Comparison of ENCODE assay signal across 12 cellular contexts in the genomic region with DNA sequence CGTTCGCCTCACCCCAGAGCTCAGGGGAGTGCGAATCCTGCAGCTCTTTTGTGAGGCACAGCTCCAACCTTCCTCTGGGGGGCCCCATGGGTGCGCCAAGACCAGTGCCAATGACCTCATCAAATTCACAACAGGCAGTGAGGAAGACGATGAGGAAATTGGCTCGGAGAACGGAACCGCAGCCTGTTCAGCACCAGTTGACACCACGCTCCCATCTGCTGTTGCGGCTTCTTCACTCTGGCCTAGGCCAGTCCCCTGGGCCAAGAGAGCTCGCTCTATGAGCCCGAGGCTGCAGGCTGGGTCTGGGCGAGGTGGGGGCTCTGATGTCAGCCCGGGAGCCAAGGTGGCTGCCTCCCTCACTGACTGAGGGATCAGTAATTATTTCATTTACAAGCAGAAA. TPM values are rescaled to one million over a fixed set of nuclear protein-coding genes. Genes with fewer than 3 reads are reported as not detected.
DNase-seq lines count a peak whose midpoint lies in the region; ATAC-seq and TF ChIP-seq lines count a peak whose summit lies in the region.
"Had no signal": no experiment of that assay in that cellular context is flagged by ENCODE, and none has a peak within 500 bp of the region (broad histone marks: within the 10 kb centered on the region; RNA-seq: fewer than 3 reads in every experiment).

No MANE protein-coding gene starts in this region.

- no peak for TF ChIP-seq POLR2A in esophagus muscularis mucosa (IDR thresholded peaks at IDR 0.05; ENCODE audit: low read depth)

- no peak overlapping the region for H3K27ac Mint-ChIP-seq in natural killer cell treated with Interleukin-12 subunit alpha and Interleukin-12 subunit beta and Interleukin-15 and Interleukin-18, amount 100 ng/mL, for 72 hours
- H3K27ac Mint-ChIP-seq: activated T-helper 2 cell treated with anti-CD3 and anti-CD28 coated beads, Interferon-gamma antibody, Interleukin-2, Interleukin-4, amounts not matched to agents 10 μg/mL and 5 μg/mL and 100 μg/mL, durations not matched to agents 14 hours and 24 hours and 36 hours had no signal

- peak in 1 of 3 experiments; percentile 2 for TF ChIP-seq CTCF in esophagus muscularis mucosa (IDR thresholded peaks at IDR 0.05)

- H3K4me1 Mint-ChIP-seq in natural killer cell treated with Interleukin-12 subunit alpha and Interleukin-12 subunit beta and Interleukin-15 and Interleukin-18, amount 100 ng/mL, for 72 hours (ENCODE audit: low read depth in 2 of 2), result peaks cover 0 to 3% of the 10 kb centered on the region in 2 donors

- DNase-seq in DMS 273 treated with DMSO at 0.1 percent for 48 hours (lab: John Stamatoyannopoulos, UW) (peak; percentile 15), NOMO-1 (lab: John Stamatoyannopoulos, UW; ENCODE audit: unreplicated experiment in 2 of 2) (peak; percentile 10 to 36), esophagus muscularis mucosa (ENCODE audit: extremely low spot score) (no peak), mesenteric fat pad (ENCODE audit: low spot score) (no peak)
- DNase-seq in natural killer cell treated with Interleukin-12 subunit alpha and Interleukin-12 subunit beta and Interleukin-15 and Interleukin-18, amount 100 ng/mL, for 72 hours (ENCODE audit: low spot score), result no peak
- DNase-seq in activated CD4-positive, CD25-positive, alpha-beta regulatory T cell treated with anti-CD3 and anti-CD28 coated beads, Interleukin-2, amount 50 U/mL, for 72 hours, result no peak
- DNase-seq: MM.1S, OCI-M1 had no signal

- H3K4me3 ChIP-seq in esophagus muscularis mucosa, result no peak overlapping the region
- H3K4me3 ChIP-seq: prostate gland had no signal

- H3K36me3 Mint-ChIP-seq in natural killer cell treated with Interleukin-12 subunit alpha and Interleukin-12 subunit beta and Interleukin-15 and Interleukin-18, amount 100 ng/mL, for 72 hours, result no peaks in the 10 kb centered on the region

- no peak for TF ChIP-seq EP300 in esophagus muscularis mucosa (IDR thresholded peaks at IDR 0.05)

- peak overlapping the region in 3 of 4 donors; percentile 28 to 46 (median 41) for H3K27ac ChIP-seq in esophagus muscularis mucosa (replicated peaks in 1 of 4)
- H3K27ac ChIP-seq: prostate gland had no signal

- peak; percentile 31 to 54 for ATAC-seq in natural killer cell treated with Interleukin-12 subunit alpha and Interleukin-12 subunit beta and Interleukin-15 and Interleukin-18, amount 100 ng/mL, for 72 hours
- ATAC-seq in HG02973 (IDR thresholded peaks at IDR 0.05; ENCODE audit: unreplicated experiment), result no peak
- no peak for ATAC-seq in GM19395 (IDR thresholded peaks at IDR 0.05; ENCODE audit: unreplicated experiment)

- H3K4me1 ChIP-seq in esophagus muscularis mucosa, result peaks cover 15 to 20% (median 20%) of the 10 kb centered on the region in 4 donors
- H3K4me1 ChIP-seq: prostate gland had no signal

- H3K27me3 Mint-ChIP-seq in natural killer cell treated with Interleukin-12 subunit alpha and Interleukin-12 subunit beta and Interleukin-15 and Interleukin-18, amount 100 ng/mL, for 72 hours, result peaks cover 0 to 4% of the 10 kb centered on the region in 2 donors

- no peaks in the 10 kb centered on the region for H3K9me3 ChIP-seq in esophagus muscularis mucosa
- H3K9me3 ChIP-seq: prostate gland had no signal

- no peaks in the 10 kb centered on the region for H3K9me3 Mint-ChIP-seq in natural killer cell treated with Interleukin-12 subunit alpha and Interleukin-12 subunit beta and Interleukin-15 and Interleukin-18, amount 100 ng/mL, for 72 hours
- H3K9me3 Mint-ChIP-seq: activated T-helper 2 cell treated with anti-CD3 and anti-CD28 coated beads, Interferon-gamma antibody, Interleukin-2, Interleukin-4, amounts not matched to agents 10 μg/mL and 5 μg/mL and 100 μg/mL, durations not matched to agents 14 hours and 24 hours and 36 hours had no signal

- no peak overlapping the region for H3K4me3 Mint-ChIP-seq in natural killer cell treated with Interleukin-12 subunit alpha and Interleukin-12 subunit beta and Interleukin-15 and Interleukin-18, amount 100 ng/mL, for 72 hours

- no peaks in the 10 kb centered on the region for H3K36me3 ChIP-seq in esophagus muscularis mucosa
- H3K36me3 ChIP-seq: prostate gland had no signal

- 68% methylated on average over 14 of the region's 14 CpGs for whole genome bisulfite sequencing in esophagus muscularis mucosa

- intact Hi-C loops in esophagus muscularis mucosa (cut with DNase I), result no loop called here

- H3K27me3 ChIP-seq in esophagus muscularis mucosa, result peaks cover 0 to 48% (median 3%) of the 10 kb centered on the region in 4 donors

RNA-seq across cellular contexts. Expression of a gene that starts 2.2 kb away (rescaled TPM):
- 10 to 100 TPM; 11.9 to 22.4 (median 15.9) TPM for total RNA-seq in esophagus muscularis mucosa
- total RNA-seq in natural killer cell treated with Interleukin-12 subunit alpha and Interleukin-12 subunit beta and Interleukin-15 and Interleukin-18, amount 100 ng/mL, for 72 hours, result under 1 TPM; 0.17 to 0.89 TPM
- 3.5 TPM for total RNA-seq in mesenteric fat pad

RNA-seq across cellular contexts. Expression of a gene that starts 54.1 kb away (rescaled TPM):
- total RNA-seq in esophagus muscularis mucosa (10 to 100 TPM; 42.8 to 56.4 (median 51.4) TPM), mesenteric fat pad (132 TPM)
- total RNA-seq in natural killer cell treated with Interleukin-12 subunit alpha and Interleukin-12 subunit beta and Interleukin-15 and Interleukin-18, amount 100 ng/mL, for 72 hours, result 10 to 100 TPM; 93.1 to 98.6 TPM

Comparison
In these comparisons a context has a peak if more than half of its experiments do, and no peak if none do; other contexts are left out.
1. DNase-seq: peak in DMS 273 treated with DMSO at 0.1 percent for 48 hours (single experiment) and NOMO-1 (2 of 2); none in esophagus muscularis mucosa (single experiment), natural killer cell treated with Interleukin-12 subunit alpha and Interleukin-12 subunit beta and Interleukin-15 and Interleukin-18, amount 100 ng/mL, for 72 hours (single experiment), mesenteric fat pad (single experiment) and activated CD4-positive, CD25-positive, alpha-beta regulatory T cell treated with anti-CD3 and anti-CD28 coated beads, Interleukin-2, amount 50 U/mL, for 72 hours (single experiment).
2. ATAC-seq: peak in natural killer cell treated with Interleukin-12 subunit alpha and Interleukin-12 subunit beta and Interleukin-15 and Interleukin-18, amount 100 ng/mL, for 72 hours (2 of 2); none in HG02973 (single experiment) and GM19395 (single experiment).